In the genomic region with DNA sequence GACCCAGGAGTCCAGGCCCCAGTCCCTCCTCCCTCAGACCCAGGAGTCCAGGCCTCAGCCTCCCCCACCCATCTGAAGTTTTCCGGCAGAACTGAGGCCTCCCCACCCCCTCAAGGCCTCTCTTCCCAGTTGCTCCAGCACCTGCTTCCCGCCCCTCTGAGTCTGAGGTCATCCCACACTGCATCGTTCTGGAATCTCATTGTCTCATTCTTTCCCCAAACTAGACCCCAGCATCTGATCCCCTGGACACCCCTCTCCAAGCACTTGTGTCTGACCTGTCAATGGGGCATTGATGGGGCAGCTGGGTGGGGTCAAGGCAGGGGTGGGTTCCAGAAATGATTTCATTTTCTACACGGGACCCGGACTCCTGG, we compare ENCODE assay signal across 16 cellular contexts. TPM values are rescaled to one million over a fixed set of nuclear protein-coding genes. Genes with fewer than 3 reads are reported as not detected.
DNase-seq lines count a peak whose midpoint lies in the region; ATAC-seq and TF ChIP-seq lines count a peak whose summit lies in the region.
"Had no signal": no experiment of that assay in that cellular context is flagged by ENCODE, and none has a peak within 500 bp of the region (broad histone marks: within the 10 kb centered on the region; RNA-seq: fewer than 3 reads in every experiment).

No MANE protein-coding gene starts in this region.

- no peaks in the 10 kb centered on the region for H3K27me3 ChIP-seq in BLaER1
- no peaks in the 10 kb centered on the region; the same call in 1 of the 2 replicates for H3K27me3 ChIP-seq in HUES6 (ENCODE audit: control insufficient read depth, insufficient read depth, low read length)
- no peaks in the 10 kb centered on the region for H3K27me3 ChIP-seq in iPS-20b (ENCODE audit: insufficient read depth, low read length)
- H3K27me3 ChIP-seq: uterus had no signal

- no peak overlapping the region for H3K4me3 Mint-ChIP-seq in natural killer cell
- H3K4me3 Mint-ChIP-seq: activated naive CD8-positive, alpha-beta T cell treated with anti-CD3 and anti-CD28 coated beads, Interleukin-2, amount 10 ng/mL, durations not matched to agents 7 days and 5 days; central memory CD8-positive, alpha-beta T cell; naive thymus-derived CD8-positive, alpha-beta T cell; stimulated activated naive B cell treated with anti-CD40 and anti-IgM and Interleukin-4, amounts not matched to agents 10 μg/mL and 1 μg/mL and 100 μg/mL, for 72 hours had no signal

- no peaks in the 10 kb centered on the region for H3K36me3 ChIP-seq in BLaER1
- no peaks in the 10 kb centered on the region for H3K36me3 ChIP-seq in HUES6 (ENCODE audit: control insufficient read depth, insufficient read depth, low read length)
- H3K36me3 ChIP-seq in iPS-20b (ENCODE audit: insufficient read depth, low read depth, low read length) = no peaks in the 10 kb centered on the region
- H3K36me3 ChIP-seq: sigmoid colon, uterus had no signal

- H3K4me2 ChIP-seq in BLaER1 = no peak overlapping the region
- H3K4me2 ChIP-seq: PC-9 had no signal

- no peak overlapping the region for H3K27ac Mint-ChIP-seq in natural killer cell
- H3K27ac Mint-ChIP-seq: activated naive CD8-positive, alpha-beta T cell treated with anti-CD3 and anti-CD28 coated beads, Interleukin-2, amount 10 ng/mL, durations not matched to agents 7 days and 5 days; naive thymus-derived CD8-positive, alpha-beta T cell; stimulated activated naive B cell treated with anti-CD40 and anti-IgM and Interleukin-4, amounts not matched to agents 10 μg/mL and 1 μg/mL and 100 μg/mL, for 72 hours had no signal

- H3K27ac ChIP-seq in BLaER1 = peak overlapping the region; percentile 18; the same call in 1 of the 2 replicates
- H3K27ac ChIP-seq in HUES6 (ENCODE audit: low read depth, low read length) = peak overlapping the region; percentile 37; the same call in 1 of the 2 replicates
- H3K27ac ChIP-seq in iPS-20b (ENCODE audit: low read length) = no peak overlapping the region
- H3K27ac ChIP-seq: PC-9, sigmoid colon, uterus had no signal

- H3K9me3 ChIP-seq in BLaER1 = no peaks in the 10 kb centered on the region
- H3K9me3 ChIP-seq in HUES6 (ENCODE audit: control insufficient read depth, insufficient read depth, low read depth, low read length) = no peaks in the 10 kb centered on the region
- no peaks in the 10 kb centered on the region for H3K9me3 ChIP-seq in iPS-20b (ENCODE audit: insufficient read depth, low read depth, low read length)
- H3K9me3 ChIP-seq: sigmoid colon, uterus had no signal

- TF ChIP-seq CTCF in natural killer cell (IDR thresholded peaks at IDR 0.05) = no peak

- H3K4me3 ChIP-seq in BLaER1 = no peak overlapping the region
- H3K4me3 ChIP-seq in HUES6 (ENCODE audit: low read depth, low read length) = no peak overlapping the region
- no peak overlapping the region for H3K4me3 ChIP-seq in iPS-20b (ENCODE audit: low read length)
- H3K4me3 ChIP-seq: PC-9, sigmoid colon, uterus had no signal

- no peaks in the 10 kb centered on the region for H3K4me1 Mint-ChIP-seq in natural killer cell
- H3K4me1 Mint-ChIP-seq: activated naive CD8-positive, alpha-beta T cell treated with anti-CD3 and anti-CD28 coated beads, Interleukin-2, amount 10 ng/mL, durations not matched to agents 7 days and 5 days; central memory CD8-positive, alpha-beta T cell; naive thymus-derived CD8-positive, alpha-beta T cell had no signal

- no peak overlapping the region for H3K9ac ChIP-seq in BLaER1
- no peak overlapping the region for H3K9ac ChIP-seq in HUES6 (ENCODE audit: low read length)
- peak overlapping the region; percentile 51; the same call in 1 of the 2 replicates for H3K9ac ChIP-seq in iPS-20b (ENCODE audit: low read depth, low read length)

- no peak for ATAC-seq in natural killer cell
- ATAC-seq: activated CD4-positive, CD25-positive, alpha-beta regulatory T cell treated with anti-CD3 and anti-CD28 coated beads, Interleukin-2, amount 50 U/mL, for 24 hours; left lobe of liver; naive thymus-derived CD8-positive, alpha-beta T cell; stimulated activated naive B cell treated with anti-CD40 and anti-IgM and Interleukin-4, amounts not matched to agents 10 μg/mL and 1 μg/mL and 100 μg/mL, for 72 hours had no signal

- H3K27me3 Mint-ChIP-seq in natural killer cell (ENCODE audit: low read depth in 2 of 2) = peaks cover 0 to 3% of the 10 kb centered on the region in 2 donors
- H3K27me3 Mint-ChIP-seq: activated naive CD8-positive, alpha-beta T cell treated with anti-CD3 and anti-CD28 coated beads, Interleukin-2, amount 10 ng/mL, durations not matched to agents 7 days and 5 days had no signal

- no peaks in the 10 kb centered on the region for H4K20me1 ChIP-seq in BLaER1

- intact Hi-C loops in natural killer cell (cut with micrococcal nuclease) = no loop called here

- no peaks in the 10 kb centered on the region for H3K9me3 Mint-ChIP-seq in natural killer cell
- H3K9me3 Mint-ChIP-seq: activated naive CD8-positive, alpha-beta T cell treated with anti-CD3 and anti-CD28 coated beads, Interleukin-2, amount 10 ng/mL, durations not matched to agents 7 days and 5 days; central memory CD8-positive, alpha-beta T cell; naive thymus-derived CD8-positive, alpha-beta T cell had no signal

- H3K4me1 ChIP-seq in BLaER1 = 0 out of 2 replicates have a peak, but pooled peaks cover 7% of the 10 kb centered on the region
- H3K4me1 ChIP-seq in HUES6 (ENCODE audit: control insufficient read depth, insufficient read depth, low read length) = peaks cover 14% of the 10 kb centered on the region
- peaks cover 4% of the 10 kb centered on the region; the same call in 1 of the 2 replicates for H3K4me1 ChIP-seq in iPS-20b (ENCODE audit: insufficient read depth, low read length)
- H3K4me1 ChIP-seq: sigmoid colon, uterus had no signal

- DNase-seq in natural killer cell (no peak), GM19238 (ENCODE audit: insufficient read length, low spot score) (no peak)
- no peak for DNase-seq in activated CD4-positive, alpha-beta T cell treated with anti-CD3 and anti-CD28 coated beads for 4 hours
- DNase-seq: activated naive CD8-positive, alpha-beta T cell treated with anti-CD3 and anti-CD28 coated beads, Interleukin-2, amount 10 ng/mL, durations not matched to agents 7 days and 5 days; naive thymus-derived CD8-positive, alpha-beta T cell; sigmoid colon; stimulated activated naive B cell treated with anti-CD40 and anti-IgM and Interleukin-4, amounts not matched to agents 10 μg/mL and 1 μg/mL and 100 μg/mL, for 72 hours; uterus had no signal

- no peaks in the 10 kb centered on the region for H3K36me3 Mint-ChIP-seq in natural killer cell
- H3K36me3 Mint-ChIP-seq: activated naive CD8-positive, alpha-beta T cell treated with anti-CD3 and anti-CD28 coated beads, Interleukin-2, amount 10 ng/mL, durations not matched to agents 7 days and 5 days; naive thymus-derived CD8-positive, alpha-beta T cell; stimulated activated naive B cell treated with anti-CD40 and anti-IgM and Interleukin-4, amounts not matched to agents 10 μg/mL and 1 μg/mL and 100 μg/mL, for 72 hours had no signal

RNA-seq across cellular contexts. Expression of gene SBK2, which starts 0.8 kb away (rescaled TPM):
- not detected for total RNA-seq in natural killer cell
- total RNA-seq: activated naive CD8-positive, alpha-beta T cell treated with anti-CD3 and anti-CD28 coated beads, Interleukin-2, amount 10 ng/mL, durations not matched to agents 7 days and 5 days; left lobe of liver; naive thymus-derived CD8-positive, alpha-beta T cell; sigmoid colon; T-helper 1 cell treated with Interleukin-12 subunit alpha and Interleukin-12 subunit beta and Interleukin-4 antibody, amounts not matched to agents 30 ng/mL and 1 ng/mL, for 36 hours; uterus had no signal

RNA-seq across cellular contexts. Expression of gene SBK3, which starts 7.6 kb away (rescaled TPM):
- total RNA-seq in natural killer cell = not detected
- total RNA-seq: activated naive CD8-positive, alpha-beta T cell treated with anti-CD3 and anti-CD28 coated beads, Interleukin-2, amount 10 ng/mL, durations not matched to agents 7 days and 5 days; left lobe of liver; naive thymus-derived CD8-positive, alpha-beta T cell; T-helper 1 cell treated with Interleukin-12 subunit alpha and Interleukin-12 subunit beta and Interleukin-4 antibody, amounts not matched to agents 30 ng/mL and 1 ng/mL, for 36 hours had no signal

RNA-seq across cellular contexts. Expression of gene ZNF579, which starts 42.9 kb away (rescaled TPM):
- total RNA-seq in natural killer cell = 10 to 100 TPM in 1 of 3 donors, 1 to 10 TPM in 2; 8.3 to 11.2 (median 9.5) TPM

RNA-seq across cellular contexts. Expression of gene SSC5D, which starts 49.5 kb away (rescaled TPM):
- under 1 TPM; 0.11 to 0.68 (median 0.58) TPM for total RNA-seq in natural killer cell

RNA-seq across cellular contexts. Expression of gene NAT14, which starts 52.7 kb away (rescaled TPM):
- 10 to 100 TPM in 1 of 3 donors, 1 to 10 TPM in 2; 8.7 to 12.5 (median 8.8) TPM for total RNA-seq in natural killer cell
